1 cellular context compared by ENCODE assay signal in genomic region chr11:123187221-123187620, GRCh38.
A peak's percentile ranks its signal among the peaks of the same experiment; 100 is the strongest.
TF ChIP-seq lines count a peak whose summit lies in the region.

No MANE protein-coding gene starts in this region.

TF ChIP-seq in neural cell, 6 proteins besides CTCF, POLR2A, EP300 and RAD21:
- TF ChIP-seq MXI1 (conservative IDR thresholded peaks at IDR 0.05; ENCODE audit: poor library complexity, severe bottlenecking) (no peak), EZH2 (IDR thresholded peaks at IDR 0.05; ENCODE audit: borderline replicate concordance, insufficient read depth, low read length, poor library complexity, severe bottlenecking) (no peak), SMC3 (conservative IDR thresholded peaks at IDR 0.05; ENCODE audit: poor library complexity) (no peak), TAF1 (IDR thresholded peaks at IDR 0.05; ENCODE audit: low read depth) (no peak), REST (IDR thresholded peaks at IDR 0.05; ENCODE audit: borderline replicate concordance) (no peak), POLR2AphosphoS5 (IDR thresholded peaks at IDR 0.05) (peak; percentile 50)
